ENCODE assay signal across 8 cellular contexts in genomic region chr12:49623142-49623899, GRCh38. TPM values are rescaled to one million over a fixed set of nuclear protein-coding genes. Genes with fewer than 3 reads are reported as not detected.
DNase-seq lines count a peak whose midpoint lies in the region; ATAC-seq and TF ChIP-seq lines count a peak whose summit lies in the region.

PRPF40B (plus strand) TSS chr12:49623561; CDS start chr12:49623591, 30 bp downstream.

- TF ChIP-seq CTCF in HFF-Myc (IDR thresholded peaks at IDR 0.05; ENCODE audit: low read depth, low read length, missing control alignments) (peak; percentile 38), upper lobe of left lung (IDR thresholded peaks at IDR 0.05) (peak; percentile 57 to 79 (median 66))

- intact Hi-C loops in cardiac septum (cut with DNase I) = loop anchor here (2.0 kb wide), 1 partner anchor 41 kb away; no protein-coding TSS in a partner anchor
- intact Hi-C loops in posterior cingulate gyrus (cut with DNase I) = loop anchor here (5.0 kb wide), 1 partner anchor 56 kb away; the partner anchor contains the start of gene MCRS1

- DNase-seq in HFF-Myc (ENCODE audit: extremely low read depth, low read depth) (peak; percentile 33), NCI-H1048 (lab: John Stamatoyannopoulos, UW) (peak; percentile 78), SW 1271 (lab: John Stamatoyannopoulos, UW) (peak; percentile 58 to 79), cardiac septum (ENCODE audit: low spot score) (peak; percentile 95), posterior cingulate gyrus (peak; percentile 78 to 98 (median 86)), upper lobe of left lung (peak; percentile 94 to 97)
- DNase-seq in activated naive CD8-positive, alpha-beta T cell treated with anti-CD3 and anti-CD28 coated beads, Interleukin-2, amount 50 U/mL, for 16 hours (ENCODE audit: low read depth, low spot score) = peak; percentile 69

- no peaks in the 10 kb centered on the region for H3K36me3 ChIP-seq in upper lobe of left lung

- peak within 1 kb of the TSS; percentile 57 for H3K4me3 ChIP-seq in HFF-Myc (replicated peaks; ENCODE audit: low read depth, low read length)
- H3K4me3 ChIP-seq in upper lobe of left lung = peak within 1 kb of the TSS; percentile 50 to 71 (median 66)

- H3K27me3 ChIP-seq in upper lobe of left lung = no peaks in the 10 kb centered on the region

- no peak for TF ChIP-seq EP300 in upper lobe of left lung (IDR thresholded peaks at IDR 0.05)

- WGBS in upper lobe of left lung, 2 donors = 4% methylated on average over 12 to 20 of the region's 76 CpGs

- TF ChIP-seq POLR2A in GM10847 (IDR thresholded peaks at IDR 0.05; ENCODE audit: extremely low read depth, insufficient read length) (peak; percentile 88), upper lobe of left lung (IDR thresholded peaks at IDR 0.05) (peak; percentile 30 to 85 (median 50))

- peak within 1 kb of the TSS; percentile 76 to 88 (median 83) for H3K27ac ChIP-seq in upper lobe of left lung

- ATAC-seq in upper lobe of left lung (ENCODE audit: low FRiP score in 2 of 2) = peak; percentile 93 to 96

- no peaks in the 10 kb centered on the region for H3K9me3 ChIP-seq in upper lobe of left lung

- peaks cover 10 to 25% (median 14%) of the 10 kb centered on the region in 4 donors for H3K4me1 ChIP-seq in upper lobe of left lung

RNA-seq across cellular contexts. Expression of gene PRPF40B, which starts in this region (rescaled TPM):
- total RNA-seq in cardiac septum (30.1 TPM), upper lobe of left lung (10 to 100 TPM; 10.8 to 63.9 (median 16.9) TPM)

Comparison
In these comparisons a context has a peak if more than half of its experiments do, and no peak if none do; other contexts are left out.
1. Peak in every context shown above with its lines: DNase-seq, ATAC-seq, H3K4me3 ChIP-seq and H3K27ac ChIP-seq.
2. DNase-seq: peak in every context shown above with its lines; median percentile 96 in upper lobe of left lung; 95 in cardiac septum; 86 in posterior cingulate gyrus; 78 in NCI-H1048; 69 in activated naive CD8-positive, alpha-beta T cell treated with anti-CD3 and anti-CD28 coated beads, Interleukin-2, amount 50 U/mL, for 16 hours; 68 in SW 1271; 33 in HFF-Myc.